In the genomic region with DNA sequence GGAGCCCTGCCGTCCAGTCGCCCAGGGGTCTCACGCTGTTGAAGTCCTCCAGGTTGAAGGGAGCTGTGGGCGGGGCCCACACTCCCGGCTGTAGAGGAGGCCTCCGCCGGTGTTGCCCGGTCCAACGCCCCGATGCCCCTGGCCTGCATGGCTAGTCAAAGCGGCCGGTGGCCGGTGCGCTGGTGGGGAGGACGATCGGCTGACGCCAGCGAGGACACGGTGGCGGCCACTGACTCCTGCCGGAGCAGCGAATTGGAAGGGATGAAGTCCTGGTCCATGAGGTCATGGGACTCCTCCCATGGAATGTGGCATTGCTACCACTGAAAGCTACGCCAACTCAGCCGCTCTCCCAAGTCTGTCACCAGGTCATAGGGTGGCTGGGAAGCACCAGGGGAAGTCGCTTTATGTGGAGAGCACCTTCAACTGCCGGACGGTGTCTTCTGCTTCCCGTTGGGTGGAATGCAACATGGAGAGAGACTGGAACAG, we compare ENCODE assay signal across 1 cellular context.
TF ChIP-seq lines count a peak whose summit lies in the region.

No MANE protein-coding gene starts in this region.

TF ChIP-seq in H1, 55 proteins besides CTCF, POLR2A, EP300 and RAD21:
- TF ChIP-seq POLR2AphosphoS5 (IDR thresholded peaks at IDR 0.05; ENCODE audit: low read depth, low read length), result no peak
- no peak for TF ChIP-seq SIX5 (IDR thresholded peaks at IDR 0.05; ENCODE audit: low read depth, low read length)
- no peak for TF ChIP-seq SAP30 (IDR thresholded peaks at IDR 0.05; ENCODE audit: insufficient read depth, insufficient replicate concordance, low read length)
- TF ChIP-seq, protein P1, sequence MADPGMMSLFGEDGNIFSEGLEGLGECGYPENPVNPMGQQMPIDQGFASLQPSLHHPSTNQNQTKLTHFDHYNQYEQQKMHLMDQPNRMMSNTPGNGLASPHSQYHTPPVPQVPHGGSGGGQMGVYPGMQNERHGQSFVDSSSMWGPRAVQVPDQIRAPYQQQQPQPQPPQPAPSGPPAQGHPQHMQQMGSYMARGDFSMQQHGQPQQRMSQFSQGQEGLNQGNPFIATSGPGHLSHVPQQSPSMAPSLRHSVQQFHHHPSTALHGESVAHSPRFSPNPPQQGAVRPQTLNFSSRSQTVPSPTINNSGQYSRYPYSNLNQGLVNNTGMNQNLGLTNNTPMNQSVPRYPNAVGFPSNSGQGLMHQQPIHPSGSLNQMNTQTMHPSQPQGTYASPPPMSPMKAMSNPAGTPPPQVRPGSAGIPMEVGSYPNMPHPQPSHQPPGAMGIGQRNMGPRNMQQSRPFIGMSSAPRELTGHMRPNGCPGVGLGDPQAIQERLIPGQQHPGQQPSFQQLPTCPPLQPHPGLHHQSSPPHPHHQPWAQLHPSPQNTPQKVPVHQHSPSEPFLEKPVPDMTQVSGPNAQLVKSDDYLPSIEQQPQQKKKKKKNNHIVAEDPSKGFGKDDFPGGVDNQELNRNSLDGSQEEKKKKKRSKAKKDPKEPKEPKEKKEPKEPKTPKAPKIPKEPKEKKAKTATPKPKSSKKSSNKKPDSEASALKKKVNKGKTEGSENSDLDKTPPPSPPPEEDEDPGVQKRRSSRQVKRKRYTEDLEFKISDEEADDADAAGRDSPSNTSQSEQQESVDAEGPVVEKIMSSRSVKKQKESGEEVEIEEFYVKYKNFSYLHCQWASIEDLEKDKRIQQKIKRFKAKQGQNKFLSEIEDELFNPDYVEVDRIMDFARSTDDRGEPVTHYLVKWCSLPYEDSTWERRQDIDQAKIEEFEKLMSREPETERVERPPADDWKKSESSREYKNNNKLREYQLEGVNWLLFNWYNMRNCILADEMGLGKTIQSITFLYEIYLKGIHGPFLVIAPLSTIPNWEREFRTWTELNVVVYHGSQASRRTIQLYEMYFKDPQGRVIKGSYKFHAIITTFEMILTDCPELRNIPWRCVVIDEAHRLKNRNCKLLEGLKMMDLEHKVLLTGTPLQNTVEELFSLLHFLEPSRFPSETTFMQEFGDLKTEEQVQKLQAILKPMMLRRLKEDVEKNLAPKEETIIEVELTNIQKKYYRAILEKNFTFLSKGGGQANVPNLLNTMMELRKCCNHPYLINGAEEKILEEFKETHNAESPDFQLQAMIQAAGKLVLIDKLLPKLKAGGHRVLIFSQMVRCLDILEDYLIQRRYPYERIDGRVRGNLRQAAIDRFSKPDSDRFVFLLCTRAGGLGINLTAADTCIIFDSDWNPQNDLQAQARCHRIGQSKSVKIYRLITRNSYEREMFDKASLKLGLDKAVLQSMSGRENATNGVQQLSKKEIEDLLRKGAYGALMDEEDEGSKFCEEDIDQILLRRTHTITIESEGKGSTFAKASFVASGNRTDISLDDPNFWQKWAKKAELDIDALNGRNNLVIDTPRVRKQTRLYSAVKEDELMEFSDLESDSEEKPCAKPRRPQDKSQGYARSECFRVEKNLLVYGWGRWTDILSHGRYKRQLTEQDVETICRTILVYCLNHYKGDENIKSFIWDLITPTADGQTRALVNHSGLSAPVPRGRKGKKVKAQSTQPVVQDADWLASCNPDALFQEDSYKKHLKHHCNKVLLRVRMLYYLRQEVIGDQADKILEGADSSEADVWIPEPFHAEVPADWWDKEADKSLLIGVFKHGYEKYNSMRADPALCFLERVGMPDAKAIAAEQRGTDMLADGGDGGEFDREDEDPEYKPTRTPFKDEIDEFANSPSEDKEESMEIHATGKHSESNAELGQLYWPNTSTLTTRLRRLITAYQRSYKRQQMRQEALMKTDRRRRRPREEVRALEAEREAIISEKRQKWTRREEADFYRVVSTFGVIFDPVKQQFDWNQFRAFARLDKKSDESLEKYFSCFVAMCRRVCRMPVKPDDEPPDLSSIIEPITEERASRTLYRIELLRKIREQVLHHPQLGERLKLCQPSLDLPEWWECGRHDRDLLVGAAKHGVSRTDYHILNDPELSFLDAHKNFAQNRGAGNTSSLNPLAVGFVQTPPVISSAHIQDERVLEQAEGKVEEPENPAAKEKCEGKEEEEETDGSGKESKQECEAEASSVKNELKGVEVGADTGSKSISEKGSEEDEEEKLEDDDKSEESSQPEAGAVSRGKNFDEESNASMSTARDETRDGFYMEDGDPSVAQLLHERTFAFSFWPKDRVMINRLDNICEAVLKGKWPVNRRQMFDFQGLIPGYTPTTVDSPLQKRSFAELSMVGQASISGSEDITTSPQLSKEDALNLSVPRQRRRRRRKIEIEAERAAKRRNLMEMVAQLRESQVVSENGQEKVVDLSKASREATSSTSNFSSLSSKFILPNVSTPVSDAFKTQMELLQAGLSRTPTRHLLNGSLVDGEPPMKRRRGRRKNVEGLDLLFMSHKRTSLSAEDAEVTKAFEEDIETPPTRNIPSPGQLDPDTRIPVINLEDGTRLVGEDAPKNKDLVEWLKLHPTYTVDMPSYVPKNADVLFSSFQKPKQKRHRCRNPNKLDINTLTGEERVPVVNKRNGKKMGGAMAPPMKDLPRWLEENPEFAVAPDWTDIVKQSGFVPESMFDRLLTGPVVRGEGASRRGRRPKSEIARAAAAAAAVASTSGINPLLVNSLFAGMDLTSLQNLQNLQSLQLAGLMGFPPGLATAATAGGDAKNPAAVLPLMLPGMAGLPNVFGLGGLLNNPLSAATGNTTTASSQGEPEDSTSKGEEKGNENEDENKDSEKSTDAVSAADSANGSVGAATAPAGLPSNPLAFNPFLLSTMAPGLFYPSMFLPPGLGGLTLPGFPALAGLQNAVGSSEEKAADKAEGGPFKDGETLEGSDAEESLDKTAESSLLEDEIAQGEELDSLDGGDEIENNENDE (IDR thresholded peaks at IDR 0.05; ENCODE audit: insufficient replicate concordance, low read length), result no peak
- no peak for TF ChIP-seq RFX5 (IDR thresholded peaks at IDR 0.05; ENCODE audit: borderline replicate concordance, low read depth, low read length)
